9 cellular contexts compared by ENCODE assay signal in the genomic region with DNA sequence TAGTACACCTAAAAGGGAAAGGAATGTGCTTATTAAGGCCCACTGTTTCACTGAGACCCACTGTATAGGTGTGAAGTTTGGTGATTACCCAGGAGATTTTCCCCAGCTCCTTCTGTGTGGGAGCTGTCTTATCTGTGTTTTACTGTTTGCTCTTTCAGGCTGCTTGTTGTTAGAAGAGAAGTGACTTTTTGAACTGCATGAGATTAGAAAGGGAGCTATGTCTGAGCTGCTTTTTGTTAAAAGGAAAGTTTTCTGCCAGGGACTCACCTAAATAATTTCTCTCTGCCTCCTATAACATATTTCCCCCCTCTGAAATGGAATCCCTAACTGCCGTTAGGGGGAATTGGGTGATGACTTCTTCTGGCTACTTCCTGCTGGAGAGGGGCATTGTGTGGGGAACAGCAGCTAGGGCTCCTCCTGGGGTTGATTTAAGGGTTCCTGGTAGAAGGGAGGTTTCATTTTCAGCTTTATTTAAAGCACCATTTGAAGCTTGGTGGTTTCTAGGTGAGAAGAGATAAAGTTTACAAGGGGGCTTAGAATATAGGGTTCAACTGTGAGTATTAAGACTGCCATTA.
DNase-seq lines count a peak whose midpoint lies in the region; ATAC-seq and TF ChIP-seq lines count a peak whose summit lies in the region.
"Had no signal": no experiment of that assay in that cellular context is flagged by ENCODE, and none has a peak within 500 bp of the region (broad histone marks: within the 10 kb centered on the region; RNA-seq: fewer than 3 reads in every experiment).

No MANE protein-coding gene starts in this region.

- WGBS in hepatocyte (ENCODE audit: low lambda C conversion rate, missing lambda C conversion rate): 48% methylated on average over 1 of the region's 1 CpG
- 10 to 25% (median 18%) methylated on average over 1 of the region's 1 CpG for WGBS in spleen, 5 donors

- H3K4me1 ChIP-seq in hepatocyte (ENCODE audit: insufficient read depth) (peaks cover 11% of the 10 kb centered on the region), spleen (peaks cover 0 to 16% (median 3%) of the 10 kb centered on the region in 6 donors)

- no peak overlapping the region for H3K4me2 ChIP-seq in hepatocyte

- no peak for TF ChIP-seq POLR2A in spleen (IDR thresholded peaks at IDR 0.05)

- intact Hi-C loops in spleen (cut with DNase I; ENCODE audit: low total_unique reads): loop anchor here (10.0 kb wide), 1 partner anchor 669 kb away; no protein-coding TSS in a partner anchor

- H3K27ac ChIP-seq in hepatocyte (peak overlapping the region; percentile 6), spleen (peak overlapping the region in 1 of 8 donors; percentile 8)

- DNase-seq in hepatocyte (ENCODE audit: low spot score) (peak; percentile 17), spleen (no peak), SW480 (ENCODE audit: low spot score) (no peak)
- DNase-seq: IMR-90 had no signal

- no peaks in the 10 kb centered on the region for H3K27me3 ChIP-seq in hepatocyte
- H3K27me3 ChIP-seq in spleen (replicated peaks in 1 of 7): no peaks in the 10 kb centered on the region

- no peak overlapping the region for H2AFZ ChIP-seq in hepatocyte

- ATAC-seq in GM18868 (IDR thresholded peaks at IDR 0.05; ENCODE audit: unreplicated experiment): peak; percentile 37
- peak; percentile 41 for ATAC-seq in GM21526 (IDR thresholded peaks at IDR 0.05; ENCODE audit: low FRiP score, unreplicated experiment)
- ATAC-seq in HG03280 (IDR thresholded peaks at IDR 0.05; ENCODE audit: unreplicated experiment): peak; percentile 37
- no peak for ATAC-seq in HG02973 (IDR thresholded peaks at IDR 0.05; ENCODE audit: unreplicated experiment)
- ATAC-seq in GM21360 (IDR thresholded peaks at IDR 0.05; ENCODE audit: unreplicated experiment): no peak

- H3K9me2 ChIP-seq in hepatocyte (replicated peaks; ENCODE audit: insufficient read depth): no peaks in the 10 kb centered on the region

- H3K4me3 ChIP-seq in hepatocyte (no peak overlapping the region), spleen (no peak overlapping the region)

- H4K20me1 ChIP-seq in hepatocyte (ENCODE audit: insufficient read depth, poor library complexity, severe bottlenecking): no peaks in the 10 kb centered on the region

- no peak for TF ChIP-seq CTCF in hepatocyte (IDR thresholded peaks at IDR 0.05; ENCODE audit: poor library complexity)
- no peak for TF ChIP-seq CTCF in spleen (IDR thresholded peaks at IDR 0.05 in 8 of 11, conservative IDR thresholded peaks at IDR 0.05 in 3 of 11)

- H3K36me3 ChIP-seq in hepatocyte (replicated peaks; ENCODE audit: insufficient read depth, low read depth) (no peaks in the 10 kb centered on the region), spleen (no peaks in the 10 kb centered on the region)

- H3K79me2 ChIP-seq in hepatocyte: no peaks in the 10 kb centered on the region

- H3K9me3 ChIP-seq in hepatocyte (ENCODE audit: low read depth) (no peaks in the 10 kb centered on the region), spleen (no peaks in the 10 kb centered on the region)

Comparison
In these comparisons a context has a peak if more than half of its experiments do, and no peak if none do; other contexts are left out.
1. ATAC-seq: peak in GM18868 (single experiment), GM21526 (single experiment) and HG03280 (single experiment); none in HG02973 (single experiment) and GM21360 (single experiment).